Comparison of ENCODE assay signal across 25 cellular contexts in the genomic region with DNA sequence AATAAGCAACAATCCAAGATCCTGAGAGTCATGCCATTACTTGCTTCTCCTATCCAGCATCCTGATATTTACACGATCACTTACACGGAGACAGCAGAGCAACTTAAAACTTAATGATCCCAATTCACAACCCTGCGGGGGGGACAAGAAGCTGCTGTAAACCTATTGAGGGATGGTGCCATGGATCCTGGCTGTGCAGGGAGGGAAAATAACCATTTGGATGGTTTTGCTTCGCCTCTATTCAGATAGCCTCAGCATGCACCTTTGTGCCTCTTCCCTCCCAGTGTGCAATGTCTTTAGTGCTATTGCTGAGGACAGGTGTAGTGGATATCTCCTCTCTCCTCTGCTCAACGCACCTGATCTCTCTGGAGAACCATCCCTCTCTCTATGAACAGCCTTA.
"Had no signal": no experiment of that assay in that cellular context is flagged by ENCODE, and none has a peak within 500 bp of the region (broad histone marks: within the 10 kb centered on the region; RNA-seq: fewer than 3 reads in every experiment).

No MANE protein-coding gene starts in this region.

- H3K9me3 ChIP-seq: esophagus squamous epithelium, stomach, thyroid gland, upper lobe of left lung, vagina had no signal

- DNase-seq: activated CD4-positive, alpha-beta T cell treated with anti-CD3 and anti-CD28 coated beads, Interleukin-2, amount 10 ng/mL, durations not matched to agents 7 days and 5 days; activated CD4-positive, CD25-positive, alpha-beta regulatory T cell treated with anti-CD3 and anti-CD28 coated beads, Interleukin-2, amount 50 U/mL, for 72 hours; activated CD8-positive, alpha-beta T cell treated with anti-CD3 and anti-CD28 coated beads for 36 hours; activated naive CD8-positive, alpha-beta T cell treated with anti-CD3 and anti-CD28 coated beads, Interleukin-2, amount 50 U/mL, for 24 hours; activated T-cell treated with anti-CD3 and anti-CD28 coated beads, Interleukin-2, amount 50 U/mL, for 4 hours; amygdala; caudate nucleus; esophagus squamous epithelium; foreskin melanocyte; immature natural killer cell; kidney; left colon; midbrain; naive thymus-derived CD4-positive, alpha-beta T cell; posterior cingulate gyrus; right cardiac atrium; stimulated activated CD4-positive, alpha-beta T cell treated with anti-CD3 and anti-CD28 coated beads, Interleukin-15, amount 100 ng/mL, for 24 hours; stimulated activated CD4-positive, alpha-beta T cell treated with anti-CD3 and anti-CD28 coated beads, Interleukin-2, amount 100 ng/mL, for 24 hours; stimulated activated naive B cell treated with anti-CD40 and anti-IgM and Interleukin-4, amounts not matched to agents 10 μg/mL and 1 μg/mL and 100 μg/mL, for 72 hours; stomach; thyroid gland; upper lobe of left lung had no signal

- H3K4me1 ChIP-seq: esophagus squamous epithelium, stomach, thyroid gland, upper lobe of left lung, vagina had no signal

- H3K4me3 ChIP-seq: esophagus squamous epithelium, stomach, thyroid gland, upper lobe of left lung, vagina had no signal

- ATAC-seq: activated CD8-positive, alpha-beta T cell treated with anti-CD3 and anti-CD28 coated beads for 36 hours; activated naive CD8-positive, alpha-beta T cell treated with anti-CD3 and anti-CD28 coated beads, Interleukin-2, amount 50 U/mL, for 24 hours; activated T-cell treated with anti-CD3 and anti-CD28 coated beads, Interleukin-2, amount 50 U/mL, for 4 hours; activated T-helper 17 cell treated with anti-CD3 and anti-CD28 coated beads, Interleukin-2, amount 50 U/mL, for 72 hours; left colon; naive thymus-derived CD4-positive, alpha-beta T cell; right cardiac atrium; stimulated activated naive B cell treated with anti-CD40 and anti-IgM and Interleukin-4, amounts not matched to agents 10 μg/mL and 1 μg/mL and 100 μg/mL, for 72 hours had no signal

- H3K27me3 ChIP-seq: esophagus squamous epithelium, stomach, thyroid gland, upper lobe of left lung, vagina had no signal

- H3K27ac ChIP-seq: esophagus squamous epithelium, stomach, thyroid gland, upper lobe of left lung, vagina, VCaP had no signal

- H3K36me3 ChIP-seq: esophagus squamous epithelium, stomach, thyroid gland, upper lobe of left lung, vagina had no signal
